20 cellular contexts compared by ENCODE assay signal in genomic region chr12:84150226-84150625, GRCh38.
"Had no signal": no experiment of that assay in that cellular context is flagged by ENCODE, and none has a peak within 500 bp of the region (broad histone marks: within the 10 kb centered on the region; RNA-seq: fewer than 3 reads in every experiment).

No MANE protein-coding gene starts in this region.

- H3K4me3 ChIP-seq: colonic mucosa, gastrocnemius medialis, heart right ventricle, left ventricle myocardium inferior, lower lobe of right lung, neural progenitor cell, ovary, right atrium auricular region, sigmoid colon, skin epidermis, suprapubic skin, thyroid gland had no signal

- ATAC-seq: gastrocnemius medialis; heart right ventricle; lower lobe of right lung; natural killer cell treated with Interleukin-12 subunit alpha and Interleukin-12 subunit beta and Interleukin-15 and Interleukin-18, amount 100 ng/mL, for 72 hours had no signal

- DNase-seq: colonic mucosa; dermis blood vessel endothelial cell; gastrocnemius medialis; heart right ventricle; hypothalamus; left ventricle myocardium inferior; lower lobe of right lung; mesenchymal stem cell; midbrain; nucleus accumbens; ovary; sigmoid colon; stimulated activated CD4-positive, alpha-beta T cell treated with anti-CD3 and anti-CD28 coated beads, Interleukin-12 subunit alpha, Interleukin-12 subunit beta, amount 100 ng/mL, for 4 hours; stimulated activated naive CD4-positive, alpha-beta T cell treated with Interleukin-2 at 50 U/mL for 16 hours; thyroid gland had no signal
